ENCODE assay signal across 8 cellular contexts in genomic region chr4:15778742-15779231, GRCh38. TPM values are rescaled to one million over a fixed set of nuclear protein-coding genes. Genes with fewer than 3 reads are reported as not detected.
DNase-seq lines count a peak whose midpoint lies in the region; ATAC-seq and TF ChIP-seq lines count a peak whose summit lies in the region.

No MANE protein-coding gene starts in this region.

- no TSS peak for BruUV-seq in Calu3 (replicated peaks; lab: Mats Ljungman, UMichigan)

- H3K4me1 Mint-ChIP-seq in Calu3 (ENCODE audit: low read depth, unreplicated experiment) (peaks cover 16% of the 10 kb centered on the region), activated B cell treated with CpG ODN at 0.5 μM for 24 hours (peaks cover 64% of the 10 kb centered on the region)
- peaks cover 24 to 30% of the 10 kb centered on the region in 2 donors for H3K4me1 Mint-ChIP-seq in effector memory CD8-positive, alpha-beta T cell (ENCODE audit: low read depth in 2 of 2)

- H3K9me3 Mint-ChIP-seq in Calu3 (ENCODE audit: low read depth, unreplicated experiment) (no peaks in the 10 kb centered on the region), activated B cell treated with CpG ODN at 0.5 μM for 24 hours (no peaks in the 10 kb centered on the region)
- H3K9me3 Mint-ChIP-seq in effector memory CD8-positive, alpha-beta T cell = no peaks in the 10 kb centered on the region

- H3K27me3 Mint-ChIP-seq in Calu3 (ENCODE audit: unreplicated experiment) = peaks cover 10% of the 10 kb centered on the region
- H3K27me3 Mint-ChIP-seq in activated B cell treated with CpG ODN at 0.5 μM for 24 hours = no peaks in the 10 kb centered on the region
- H3K27me3 Mint-ChIP-seq in effector memory CD8-positive, alpha-beta T cell = peaks cover 5 to 45% of the 10 kb centered on the region in 2 donors

- intact Hi-C loops in Calu3 (cut with micrococcal nuclease; ENCODE audit: unreplicated experiment) = no loop called here
- intact Hi-C loops in activated B cell treated with CpG ODN at 0.5 μM for 24 hours (cut with micrococcal nuclease) = loop anchor here (2.0 to 10.0 kb wide), 3 partner anchors 22 to 774 kb away; partner anchors contain the start of genes CPEB2 and TAPT1
- intact Hi-C loops in mucosa of descending colon (cut with DNase I, micrococcal nuclease) = no loop called here

- H3K4me1 ChIP-seq in mucosa of descending colon (ENCODE audit: low read depth) = peaks cover 14% of the 10 kb centered on the region

- H3K27ac ChIP-seq in substantia nigra (ENCODE audit: low read depth, low read length, poor library complexity, severe bottlenecking) = no peak overlapping the region
- H3K27ac ChIP-seq in RWPE1 = no peak overlapping the region

- peaks cover 9% of the 10 kb centered on the region for H3K36me3 Mint-ChIP-seq in Calu3 (ENCODE audit: insufficient read depth, unreplicated experiment)
- H3K36me3 Mint-ChIP-seq in activated B cell treated with CpG ODN at 0.5 μM for 24 hours (ENCODE audit: low read depth) = peaks cover 2% of the 10 kb centered on the region
- no peaks in the 10 kb centered on the region for H3K36me3 Mint-ChIP-seq in effector memory CD8-positive, alpha-beta T cell (ENCODE audit: insufficient read depth)

- H3K4me3 Mint-ChIP-seq in Calu3 (ENCODE audit: low read depth, unreplicated experiment) (peak overlapping the region; percentile 66), activated B cell treated with CpG ODN at 0.5 μM for 24 hours (peak overlapping the region; percentile 88)
- peak overlapping the region; percentile 78 to 83 for H3K4me3 Mint-ChIP-seq in effector memory CD8-positive, alpha-beta T cell

- CTCF ChIA-PET in Calu3 (lab: Charles Lee) = no interaction called here
- CTCF ChIA-PET in activated B cell treated with CpG ODN at 0.5 μM for 24 hours (lab: Charles Lee) = no interaction called here
- CTCF ChIA-PET in RWPE1 (lab: Yijun Ruan, JAX) = no interaction called here

- no peaks in the 10 kb centered on the region for H3K36me3 ChIP-seq in mucosa of descending colon (ENCODE audit: low read depth)

- POLR2A ChIA-PET in activated B cell treated with CpG ODN at 0.5 μM for 24 hours (lab: Charles Lee) (interaction anchor here (0.6 kb wide), 1 partner anchor 15 kb away, joined by 3 read pairs; no protein-coding TSS in a partner anchor), RWPE1 (lab: Yijun Ruan, JAX; ENCODE audit: low non-redundant PET) (no interaction called here)

- peak overlapping the region; percentile 12 for H3K4me3 ChIP-seq in mucosa of descending colon

- H3K9me3 ChIP-seq in mucosa of descending colon = no peaks in the 10 kb centered on the region

- DNase-seq in Calu3 = peak; percentile 62
- peak; percentile 42 for DNase-seq in activated B cell treated with CpG ODN at 0.5 μM for 24 hours
- peak; percentile 46 to 49 (median 49) for DNase-seq in effector memory CD8-positive, alpha-beta T cell
- DNase-seq in mucosa of descending colon = peak; percentile 54 to 62 (median 58)
- peak in 44 of 49 donors; percentile 3 to 78 (median 44) for DNase-seq in substantia nigra (lab: John Stamatoyannopoulos, UW)
- DNase-seq in RWPE1 (ENCODE audit: low spot score) = no peak

- no peak for TF ChIP-seq CTCF in Calu3 (IDR thresholded peaks at IDR 0.05; ENCODE audit: unreplicated experiment)
- TF ChIP-seq CTCF in activated B cell treated with CpG ODN at 0.5 μM for 24 hours (IDR thresholded peaks at IDR 0.05) = no peak
- no peak for TF ChIP-seq CTCF in mucosa of descending colon (IDR thresholded peaks at IDR 0.05)
- TF ChIP-seq CTCF in RWPE1 (conservative IDR thresholded peaks at IDR 0.05; ENCODE audit: low read depth) = no peak

- H3K27ac Mint-ChIP-seq in Calu3 (ENCODE audit: unreplicated experiment) (no peak overlapping the region), activated B cell treated with CpG ODN at 0.5 μM for 24 hours (peak overlapping the region; percentile 38)
- peak overlapping the region in 1 of 2 donors; percentile 63 for H3K27ac Mint-ChIP-seq in effector memory CD8-positive, alpha-beta T cell

- ATAC-seq in GM19463 (IDR thresholded peaks at IDR 0.05; ENCODE audit: unreplicated experiment) (peak; percentile 48), HG03558 (IDR thresholded peaks at IDR 0.05; ENCODE audit: extremely low read depth, unreplicated experiment) (peak; percentile 47), activated B cell treated with CpG ODN at 0.5 μM for 24 hours (ENCODE audit: low read depth) (peak; percentile 65), mucosa of descending colon (peak; percentile 68)
- peak; percentile 77 for ATAC-seq in effector memory CD8-positive, alpha-beta T cell (replicated peaks)

RNA-seq across cellular contexts. Expression of gene CD38, which starts 0.7 kb away (rescaled TPM):
- 3.4 and 9.4 TPM in 2 replicates for total RNA-seq in Calu3 (2022)
- 5.0 and 5.8 TPM in 2 replicates for total RNA-seq in activated B cell treated with CpG ODN at 0.5 μM for 24 hours
- 1 to 10 TPM; 1.8 to 6.2 (median 3.8) TPM for total RNA-seq in mucosa of descending colon
